Comparison of ENCODE assay signal across 8 cellular contexts in the genomic region with DNA sequence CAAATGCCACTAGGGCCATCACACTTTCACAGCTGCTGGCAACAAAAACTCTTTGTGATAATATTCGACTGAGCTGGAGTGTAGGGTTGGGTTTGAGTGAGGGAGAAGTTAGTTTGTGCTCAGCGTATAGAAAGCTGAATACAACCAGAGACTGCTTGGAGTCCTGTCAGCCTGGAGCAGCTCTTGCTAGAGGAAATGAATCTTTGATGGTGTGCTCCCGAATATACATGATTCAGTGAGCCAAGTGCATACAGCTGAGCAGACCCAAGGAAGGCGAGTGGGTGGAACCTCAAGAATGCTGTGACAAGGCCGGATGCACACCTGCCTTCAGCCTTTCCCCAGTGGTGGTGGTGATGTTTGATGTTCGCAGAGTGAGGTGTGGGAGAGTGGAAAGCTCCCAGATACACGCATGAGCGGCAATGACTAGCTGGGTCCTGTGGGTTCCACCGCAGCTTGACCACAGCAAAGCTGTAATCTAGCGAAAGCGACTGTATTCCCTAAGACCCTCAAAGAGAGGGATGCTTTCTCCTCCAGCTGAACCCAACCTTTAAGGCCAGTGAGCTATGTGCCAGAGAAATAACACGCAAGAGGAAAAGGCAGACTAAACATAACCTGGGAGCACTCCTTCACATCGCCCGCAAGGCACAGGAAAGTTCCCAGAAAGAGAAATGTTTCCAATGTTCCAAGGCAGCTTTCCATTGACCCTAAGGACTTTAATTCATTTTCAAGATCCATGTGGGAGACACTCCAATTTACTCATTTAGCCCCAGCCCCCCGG. TPM values are rescaled to one million over a fixed set of nuclear protein-coding genes. Genes with fewer than 3 reads are reported as not detected.
A peak's percentile ranks its signal among the peaks of the same experiment; 100 is the strongest.
DNase-seq lines count a peak whose midpoint lies in the region; ATAC-seq and TF ChIP-seq lines count a peak whose summit lies in the region.

No MANE protein-coding gene starts in this region.

- TF ChIP-seq EP300 in neural cell (conservative IDR thresholded peaks at IDR 0.05; ENCODE audit: poor library complexity, severe bottlenecking): no peak
- TF ChIP-seq EP300 in suprapubic skin (IDR thresholded peaks at IDR 0.05): no peak

- peaks cover 43% of the 10 kb centered on the region for H3K36me3 Mint-ChIP-seq in activated CD8-positive, alpha-beta T cell treated with anti-CD3 and anti-CD28 coated beads for 36 hours (ENCODE audit: low read depth)

- CTCF ChIA-PET in activated CD8-positive, alpha-beta T cell treated with anti-CD3 and anti-CD28 coated beads for 36 hours (lab: Charles Lee): interaction anchor here (0.6 to 18.2 kb wide), 52 partner anchors 11 to 202 kb away, joined by 3 to 354 read pairs (median 6); no protein-coding TSS in a partner anchor

- peaks cover 37% of the 10 kb centered on the region for H3K4me1 Mint-ChIP-seq in activated CD8-positive, alpha-beta T cell treated with anti-CD3 and anti-CD28 coated beads for 36 hours (ENCODE audit: low read depth)

- POLR2A ChIA-PET in activated CD8-positive, alpha-beta T cell treated with anti-CD3 and anti-CD28 coated beads for 36 hours (lab: Charles Lee): interaction anchor here (0.6 to 4.9 kb wide), 27 partner anchors 10 to 195 kb away, joined by 3 to 44 read pairs (median 6); partner anchors contain the start of gene TASOR

- H3K79me2 ChIP-seq in neural cell (replicated peaks; ENCODE audit: insufficient read depth, low read length): no peaks in the 10 kb centered on the region

- no peak for TF ChIP-seq CTCF in activated CD8-positive, alpha-beta T cell treated with anti-CD3 and anti-CD28 coated beads for 36 hours (IDR thresholded peaks at IDR 0.05)
- TF ChIP-seq CTCF in neural cell (IDR thresholded peaks at IDR 0.05; ENCODE audit: poor library complexity, severe bottlenecking) (no peak), suprapubic skin (IDR thresholded peaks at IDR 0.05) (no peak)

- no peaks in the 10 kb centered on the region for H3K27me3 ChIP-seq in endocrine pancreas (ENCODE audit: control insufficient read depth, insufficient read depth, low read length)
- H3K27me3 ChIP-seq in neural cell (ENCODE audit: insufficient read depth, low read depth, low read length): peaks cover 15% of the 10 kb centered on the region
- H3K27me3 ChIP-seq in suprapubic skin: no peaks in the 10 kb centered on the region

- 52% methylated on average over 15 of the region's 15 CpGs for WGBS in suprapubic skin

- no peaks in the 10 kb centered on the region for H4K20me1 ChIP-seq in neural cell (ENCODE audit: insufficient read depth)

- H2AFZ ChIP-seq in neural cell (ENCODE audit: low read depth, low read length): no peak overlapping the region

- H3K9me2 ChIP-seq in neural cell (ENCODE audit: insufficient read depth, low read length): no peaks in the 10 kb centered on the region

- H3K27me3 Mint-ChIP-seq in activated CD8-positive, alpha-beta T cell treated with anti-CD3 and anti-CD28 coated beads for 36 hours: no peaks in the 10 kb centered on the region

- no peaks in the 10 kb centered on the region for H3K4me1 ChIP-seq in endocrine pancreas (ENCODE audit: control insufficient read depth, insufficient read depth, low read length)
- peaks cover 51% of the 10 kb centered on the region for H3K4me1 ChIP-seq in suprapubic skin

- no peaks in the 10 kb centered on the region for H3F3A ChIP-seq in neural cell (ENCODE audit: insufficient read depth, low read length, poor library complexity, severe bottlenecking)

- intact Hi-C loops in activated CD8-positive, alpha-beta T cell treated with anti-CD3 and anti-CD28 coated beads for 36 hours (cut with micrococcal nuclease): loop anchor here (2.0 to 5.0 kb wide), 2 partner anchors 62 to 186 kb away; no protein-coding TSS in a partner anchor

- no peaks in the 10 kb centered on the region for H3K9me3 ChIP-seq in endocrine pancreas (ENCODE audit: control insufficient read depth, low read length)
- H3K9me3 ChIP-seq in neural cell (ENCODE audit: low read length): no peaks in the 10 kb centered on the region
- H3K9me3 ChIP-seq in suprapubic skin: no peaks in the 10 kb centered on the region

- no peak overlapping the region for H3K27ac ChIP-seq in neural cell (ENCODE audit: low read length)
- no peak overlapping the region for H3K27ac ChIP-seq in suprapubic skin

- TF ChIP-seq RAD21 in neural cell (conservative IDR thresholded peaks at IDR 0.05): no peak

- ATAC-seq in HG03342 (IDR thresholded peaks at IDR 0.05; ENCODE audit: unreplicated experiment) (peak; percentile 31), GM21737 (IDR thresholded peaks at IDR 0.05; ENCODE audit: unreplicated experiment) (no peak)
- peak; percentile 54 for ATAC-seq in activated CD8-positive, alpha-beta T cell treated with anti-CD3 and anti-CD28 coated beads for 36 hours

- no peak for TF ChIP-seq POLR2A in suprapubic skin (IDR thresholded peaks at IDR 0.05)

- no peaks in the 10 kb centered on the region for H3K9me3 Mint-ChIP-seq in activated CD8-positive, alpha-beta T cell treated with anti-CD3 and anti-CD28 coated beads for 36 hours

- DNase-seq in CD1c-positive myeloid dendritic cell (ENCODE audit: extremely low spot score): peak; percentile 35
- DNase-seq in activated CD8-positive, alpha-beta T cell treated with anti-CD3 and anti-CD28 coated beads for 36 hours: peak; percentile 92
- DNase-seq in suprapubic skin (ENCODE audit: low spot score in 2 of 2): no peak
- no peak for DNase-seq in HuH-7 (ENCODE audit: low spot score)

- H3K4me2 ChIP-seq in neural cell (ENCODE audit: low read length): peak overlapping the region; percentile 25

- no peaks in the 10 kb centered on the region for H3K36me3 ChIP-seq in endocrine pancreas (ENCODE audit: control insufficient read depth, insufficient read depth, low read length)
- no peaks in the 10 kb centered on the region for H3K36me3 ChIP-seq in neural cell (ENCODE audit: insufficient read depth, low read length)
- H3K36me3 ChIP-seq in suprapubic skin: no peaks in the 10 kb centered on the region

- H3K4me3 ChIP-seq in endocrine pancreas (ENCODE audit: control insufficient read depth, insufficient read depth, low read length): peak overlapping the region; percentile 86
- peak overlapping the region; percentile 84 for H3K4me3 ChIP-seq in neural cell (ENCODE audit: low read length)
- peak overlapping the region; percentile 68 for H3K4me3 ChIP-seq in suprapubic skin

- H3K9ac ChIP-seq in endocrine pancreas (ENCODE audit: control insufficient read depth, insufficient read depth, low read length) (peak overlapping the region; percentile 68), neural cell (ENCODE audit: low read length) (peak overlapping the region; percentile 62)

- H3K27ac Mint-ChIP-seq in activated CD8-positive, alpha-beta T cell treated with anti-CD3 and anti-CD28 coated beads for 36 hours: peak overlapping the region; percentile 91

- H3K4me3 Mint-ChIP-seq in activated CD8-positive, alpha-beta T cell treated with anti-CD3 and anti-CD28 coated beads for 36 hours: peak overlapping the region; percentile 87

TF ChIP-seq in neural cell, 6 proteins besides CTCF, POLR2A, EP300 and RAD21:
- no peak for TF ChIP-seq REST (IDR thresholded peaks at IDR 0.05; ENCODE audit: borderline replicate concordance)
- TF ChIP-seq TAF1 (IDR thresholded peaks at IDR 0.05; ENCODE audit: low read depth): no peak
- no peak for TF ChIP-seq POLR2AphosphoS5 (IDR thresholded peaks at IDR 0.05)
- no peak for TF ChIP-seq EZH2 (IDR thresholded peaks at IDR 0.05; ENCODE audit: borderline replicate concordance, insufficient read depth, low read length, poor library complexity, severe bottlenecking)
- TF ChIP-seq MXI1 (conservative IDR thresholded peaks at IDR 0.05; ENCODE audit: poor library complexity, severe bottlenecking): no peak
- TF ChIP-seq SMC3 (conservative IDR thresholded peaks at IDR 0.05; ENCODE audit: poor library complexity): no peak

RNA-seq across cellular contexts. Expression of gene ARHGEF3, which starts 1.2 kb away (rescaled TPM):
- 10 to 100 TPM; 63.0 to 66.5 TPM for total RNA-seq in activated CD8-positive, alpha-beta T cell treated with anti-CD3 and anti-CD28 coated beads for 36 hours
- 4.1 and 4.5 TPM in 2 replicates for polyA plus RNA-seq in neural cell
- 4.6 and 9.3 TPM in 2 replicates for polyA minus RNA-seq in neural cell
- total RNA-seq in suprapubic skin: 10 to 100 TPM; 16.3 to 23.0 (median 19.8) TPM

Comparison
In these comparisons a context has a peak if more than half of its experiments do, and no peak if none do; other contexts are left out.
1. DNase-seq: peak in CD1c-positive myeloid dendritic cell (single experiment) and activated CD8-positive, alpha-beta T cell treated with anti-CD3 and anti-CD28 coated beads for 36 hours (single experiment); none in suprapubic skin (0 of 2) and HuH-7 (single experiment).
2. Peak in every context shown above with its lines, with median percentiles within 50 percentile points of each other: H3K4me3 ChIP-seq.